Comparison of ENCODE assay signal across 8 cellular contexts in genomic region chrX:51459125-51459524, GRCh38. TPM values are rescaled to one million over a fixed set of nuclear protein-coding genes. Genes with fewer than 3 reads are reported as not detected.
DNase-seq lines count a peak whose midpoint lies in the region; ATAC-seq, FAIRE-seq and TF ChIP-seq lines count a peak whose summit lies in the region.

No MANE protein-coding gene starts in this region.

- 0% methylated on average over 1 of the region's 1 CpG for WGBS in A549 (ENCODE audit: missing lambda C conversion rate)

- H3K4me3 Mint-ChIP-seq in nephron progenitor cell = no peak overlapping the region

- H3K4me3 ChIP-seq in A549 (no peak overlapping the region), fibroblast of mammary gland (ENCODE audit: control insufficient read depth, low read depth, low read length) (no peak overlapping the region)

- H3K4me1 ChIP-seq in A549 = no peaks in the 10 kb centered on the region

- H3K9me3 Mint-ChIP-seq in nephron progenitor cell = peaks cover 23% of the 10 kb centered on the region

- FAIRE-seq in A549 (lab: Jason Lieb, UNC) = peak; percentile 88

- H3K9me3 ChIP-seq in A549 = no peaks in the 10 kb centered on the region

- no peak overlapping the region for H3K4me2 ChIP-seq in A549

- CTCF ChIA-PET in A549 (lab: Yijun Ruan, JAX) = interaction anchor here (0.8 to 1.6 kb wide), 6 partner anchors 8 to 803 kb away, joined by 3 to 5 read pairs (median 4); no protein-coding TSS in a partner anchor

- TF ChIP-seq POLR2A in A549 (IDR thresholded peaks at IDR 0.05; ENCODE audit: low read length) = no peak

- peak; percentile 25 to 34; a peak in 3 of 5 replicates for TF ChIP-seq RAD21 in A549 (conservative IDR thresholded peaks at IDR 0.05 in 1 of 2, IDR thresholded peaks at IDR 0.05 in 1 of 2)

- POLR2A ChIA-PET in A549 (lab: Yijun Ruan, JAX) = no interaction called here

- H3K27ac Mint-ChIP-seq in nephron progenitor cell = no peak overlapping the region

- no peaks in the 10 kb centered on the region for H3K4me1 Mint-ChIP-seq in nephron progenitor cell

- no peaks in the 10 kb centered on the region for H3K36me3 Mint-ChIP-seq in nephron progenitor cell (ENCODE audit: low read depth)

- ATAC-seq in A549 = 0 out of 6 replicates have a peak, but pooled peaks of 1 of the 2 experiments have one; percentile 38
- ATAC-seq in GM21381 (IDR thresholded peaks at IDR 0.05; ENCODE audit: unreplicated experiment) = no peak
- ATAC-seq in GM21423 (IDR thresholded peaks at IDR 0.05; ENCODE audit: unreplicated experiment) = no peak

- TF ChIP-seq EP300 in A549 (IDR thresholded peaks at IDR 0.05) = no peak

- DNase-seq in A549 (ENCODE audit: low read depth in 1 of 2, low spot score in 1 of 2) (peak in 1 of 2 experiments; percentile 48), ELR (ENCODE audit: low read depth) (peak; percentile 47), OCI-M1 (lab: John Stamatoyannopoulos, UW) (peak; percentile 27), fibroblast of mammary gland (ENCODE audit: low read depth) (peak; percentile 48), nephron progenitor cell (no peak), D341Med (ENCODE audit: low spot score) (no peak)

- no peak overlapping the region for H3K27ac ChIP-seq in A549

- TF ChIP-seq CTCF in A549 (IDR thresholded peaks at IDR 0.05) (peak; percentile 40), fibroblast of mammary gland (conservative IDR thresholded peaks at IDR 0.05; ENCODE audit: control insufficient read depth, insufficient read depth, low read depth, low read length) (peak; percentile 58), nephron progenitor cell (IDR thresholded peaks at IDR 0.05) (no peak)

- H3K27me3 Mint-ChIP-seq in nephron progenitor cell (ENCODE audit: low read depth, poor library complexity) = no peaks in the 10 kb centered on the region

TF ChIP-seq in A549, 52 proteins besides CTCF, POLR2A, EP300 and RAD21:
- no peak for TF ChIP-seq MAZ (IDR thresholded peaks at IDR 0.05; ENCODE audit: borderline replicate concordance, low read depth, low read length)
- TF ChIP-seq, protein P1, sequence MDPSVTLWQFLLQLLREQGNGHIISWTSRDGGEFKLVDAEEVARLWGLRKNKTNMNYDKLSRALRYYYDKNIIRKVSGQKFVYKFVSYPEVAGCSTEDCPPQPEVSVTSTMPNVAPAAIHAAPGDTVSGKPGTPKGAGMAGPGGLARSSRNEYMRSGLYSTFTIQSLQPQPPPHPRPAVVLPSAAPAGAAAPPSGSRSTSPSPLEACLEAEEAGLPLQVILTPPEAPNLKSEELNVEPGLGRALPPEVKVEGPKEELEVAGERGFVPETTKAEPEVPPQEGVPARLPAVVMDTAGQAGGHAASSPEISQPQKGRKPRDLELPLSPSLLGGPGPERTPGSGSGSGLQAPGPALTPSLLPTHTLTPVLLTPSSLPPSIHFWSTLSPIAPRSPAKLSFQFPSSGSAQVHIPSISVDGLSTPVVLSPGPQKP (IDR thresholded peaks at IDR 0.05; ENCODE audit: low read depth, low read length) = no peak
- no peak for TF ChIP-seq FOSL2 (IDR thresholded peaks at IDR 0.05)
- TF ChIP-seq FOSL2 (CRISPR knock-in tag; IDR thresholded peaks at IDR 0.05) = no peak
- TF ChIP-seq GATA3 (IDR thresholded peaks at IDR 0.05; ENCODE audit: borderline replicate concordance) = no peak
- TF ChIP-seq ZNF302 (CRISPR knock-in tag; IDR thresholded peaks at IDR 0.05) = no peak
- no peak for TF ChIP-seq JUN (IDR thresholded peaks at IDR 0.05)
- no peak for TF ChIP-seq HOXB13 (CRISPR knock-in tag; IDR thresholded peaks at IDR 0.05; ENCODE audit: low read depth)
- TF ChIP-seq NFE2L2 (conservative IDR thresholded peaks at IDR 0.05; ENCODE audit: low read length) = no peak
- TF ChIP-seq, protein P2, sequence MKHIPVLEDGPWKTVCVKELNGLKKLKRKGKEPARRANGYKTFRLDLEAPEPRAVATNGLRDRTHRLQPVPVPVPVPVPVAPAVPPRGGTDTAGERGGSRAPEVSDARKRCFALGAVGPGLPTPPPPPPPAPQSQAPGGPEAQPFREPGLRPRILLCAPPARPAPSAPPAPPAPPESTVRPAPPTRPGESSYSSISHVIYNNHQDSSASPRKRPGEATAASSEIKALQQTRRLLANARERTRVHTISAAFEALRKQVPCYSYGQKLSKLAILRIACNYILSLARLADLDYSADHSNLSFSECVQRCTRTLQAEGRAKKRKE (CRISPR knock-in tag; IDR thresholded peaks at IDR 0.05; ENCODE audit: low read depth) = no peak
- no peak for TF ChIP-seq CHD2 (IDR thresholded peaks at IDR 0.05; ENCODE audit: low read length, partially characterized antibody)
- no peak for TF ChIP-seq NR3C1 (IDR thresholded peaks at IDR 0.05)
- no peak for TF ChIP-seq ZFP36 (IDR thresholded peaks at IDR 0.05; ENCODE audit: borderline replicate concordance, partially characterized antibody)
- TF ChIP-seq HMGXB4 (CRISPR knock-in tag; IDR thresholded peaks at IDR 0.05; ENCODE audit: borderline replicate concordance) = no peak
- TF ChIP-seq, protein P3, sequence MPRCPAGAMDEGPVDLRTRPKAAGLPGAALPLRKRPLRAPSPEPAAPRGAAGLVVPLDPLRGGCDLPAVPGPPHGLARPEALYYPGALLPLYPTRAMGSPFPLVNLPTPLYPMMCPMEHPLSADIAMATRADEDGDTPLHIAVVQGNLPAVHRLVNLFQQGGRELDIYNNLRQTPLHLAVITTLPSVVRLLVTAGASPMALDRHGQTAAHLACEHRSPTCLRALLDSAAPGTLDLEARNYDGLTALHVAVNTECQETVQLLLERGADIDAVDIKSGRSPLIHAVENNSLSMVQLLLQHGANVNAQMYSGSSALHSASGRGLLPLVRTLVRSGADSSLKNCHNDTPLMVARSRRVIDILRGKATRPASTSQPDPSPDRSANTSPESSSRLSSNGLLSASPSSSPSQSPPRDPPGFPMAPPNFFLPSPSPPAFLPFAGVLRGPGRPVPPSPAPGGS (IDR thresholded peaks at IDR 0.05) = no peak
- no peak for TF ChIP-seq RARB (CRISPR knock-in tag; IDR thresholded peaks at IDR 0.05)
- TF ChIP-seq HDAC2 (IDR thresholded peaks at IDR 0.05) = no peak
- TF ChIP-seq BHLHE40 (IDR thresholded peaks at IDR 0.05; ENCODE audit: low read depth, low read length) = no peak

RNA-seq across cellular contexts. Expression of gene NUDT11, which starts 37.3 kb away (rescaled TPM):
- 3.0 and 3.3 TPM in 2 replicates for polyA plus RNA-seq in A549 (2011; rRNA removed)
- 1.6 and 1.8 TPM in 2 replicates for polyA plus RNA-seq in A549 (2012; cell fraction: cytosol; rRNA removed)
- polyA plus RNA-seq in A549 (2012; cell fraction: nucleus; rRNA removed) = 0.56 and 0.82 TPM in 2 replicates
- 2.1 to 2.7 TPM (median 2.5 TPM) in 3 replicates for polyA plus RNA-seq in A549 (2017; fragmentation: RNase III; extraction: RNeasy Plus Mini Kit Qiagen cat#74134 plus additional on column Dnase treatment)
- polyA minus RNA-seq in A549 (2011; rRNA and poly(A)+ RNA removed) = 0.83 and 0.97 TPM in 2 replicates

Comparison
In these comparisons a context has a peak if more than half of its experiments do, and no peak if none do; other contexts are left out.
1. DNase-seq: peak in ELR (single experiment), OCI-M1 (single experiment) and fibroblast of mammary gland (single experiment); none in nephron progenitor cell (single experiment) and D341Med (single experiment).